Comparison of ENCODE assay signal across 27 cellular contexts in genomic region chr10:29637537-29637936, GRCh38. TPM values are rescaled to one million over a fixed set of nuclear protein-coding genes. Genes with fewer than 3 reads are reported as not detected.
DNase-seq lines count a peak whose midpoint lies in the region; ATAC-seq and TF ChIP-seq lines count a peak whose summit lies in the region.
"Had no signal": no experiment of that assay in that cellular context is flagged by ENCODE, and none has a peak within 500 bp of the region (broad histone marks: within the 10 kb centered on the region; RNA-seq: fewer than 3 reads in every experiment).

No MANE protein-coding gene starts in this region.

- peak overlapping the region; percentile 52 for H3K27ac Mint-ChIP-seq in CD4-positive, alpha-beta T cell
- H3K27ac Mint-ChIP-seq: activated naive CD4-positive, alpha-beta T cell treated with anti-CD3 and anti-CD28 coated beads for 36 hours; IgD-negative memory B cell; T-helper 1 cell treated with Interleukin-12 subunit alpha and Interleukin-12 subunit beta and Interleukin-4 antibody, amounts not matched to agents 30 μg/mL and 1 μg/mL, for 36 hours had no signal

- no peaks in the 10 kb centered on the region for H3K27me3 ChIP-seq in CD4-positive, alpha-beta T cell (ENCODE audit: control insufficient read depth, insufficient read depth, low read length)
- H3K27me3 ChIP-seq in ascending aorta, result no peaks in the 10 kb centered on the region
- no peaks in the 10 kb centered on the region for H3K27me3 ChIP-seq in neutrophil
- H3K27me3 ChIP-seq in tibial artery, result no peaks in the 10 kb centered on the region
- H3K27me3 ChIP-seq: brain microvascular endothelial cell, testis had no signal

- no peak overlapping the region for H3K4me3 Mint-ChIP-seq in CD4-positive, alpha-beta T cell
- H3K4me3 Mint-ChIP-seq: activated naive CD4-positive, alpha-beta T cell treated with anti-CD3 and anti-CD28 coated beads for 36 hours; IgD-negative memory B cell; naive thymus-derived CD8-positive, alpha-beta T cell; T-helper 1 cell treated with Interleukin-12 subunit alpha and Interleukin-12 subunit beta and Interleukin-4 antibody, amounts not matched to agents 30 μg/mL and 1 μg/mL, for 36 hours had no signal

- H3K4me3 ChIP-seq in ascending aorta (no peak overlapping the region), neutrophil (ENCODE audit: low read depth in 1 of 2, low read length in 1 of 2) (no peak overlapping the region), tibial artery (no peak overlapping the region)
- H3K4me3 ChIP-seq: lung, SK-N-MC, testis had no signal

- H3K27me3 Mint-ChIP-seq in CD4-positive, alpha-beta T cell, result no peaks in the 10 kb centered on the region
- H3K27me3 Mint-ChIP-seq: IgD-negative memory B cell; naive thymus-derived CD8-positive, alpha-beta T cell had no signal

- H3K4me1 ChIP-seq in ascending aorta, result peaks cover 10 to 28% of the 10 kb centered on the region in 2 donors
- H3K4me1 ChIP-seq in neutrophil (ENCODE audit: control insufficient read depth in 1 of 2, insufficient read depth in 1 of 2, low read depth in 1 of 2, low read length in 1 of 2), result peaks cover 13 to 14% of the 10 kb centered on the region in 2 experiments
- peaks cover 0 to 48% (median 21%) of the 10 kb centered on the region in 4 donors for H3K4me1 ChIP-seq in tibial artery

- CTCF ChIA-PET in CD4-positive, alpha-beta T cell (lab: Charles Lee), result no interaction called here

- peaks cover 13% of the 10 kb centered on the region for H3K36me3 Mint-ChIP-seq in CD4-positive, alpha-beta T cell (ENCODE audit: low read depth)

- no peak for ATAC-seq in CD4-positive, alpha-beta T cell (ENCODE audit: poor library complexity)
- no peak for ATAC-seq in GM21515 (IDR thresholded peaks at IDR 0.05; ENCODE audit: unreplicated experiment)
- ATAC-seq: naive thymus-derived CD8-positive, alpha-beta T cell had no signal

- peaks cover 0 to 14% of the 10 kb centered on the region in 2 donors for H3K36me3 ChIP-seq in ascending aorta
- peaks cover 21% of the 10 kb centered on the region for H3K36me3 ChIP-seq in neutrophil
- peaks cover 0 to 6% (median 0%) of the 10 kb centered on the region in 3 donors for H3K36me3 ChIP-seq in tibial artery
- H3K36me3 ChIP-seq: brain microvascular endothelial cell had no signal

- H3K9me3 Mint-ChIP-seq in CD4-positive, alpha-beta T cell, result no peaks in the 10 kb centered on the region
- H3K9me3 Mint-ChIP-seq: T-helper 1 cell treated with Interleukin-12 subunit alpha and Interleukin-12 subunit beta and Interleukin-4 antibody, amounts not matched to agents 30 μg/mL and 1 μg/mL, for 36 hours had no signal

- no peak for TF ChIP-seq CTCF in CD4-positive, alpha-beta T cell (IDR thresholded peaks at IDR 0.05)
- TF ChIP-seq CTCF in ascending aorta (IDR thresholded peaks at IDR 0.05), result no peak
- no peak for TF ChIP-seq CTCF in neutrophil (IDR thresholded peaks at IDR 0.05)
- TF ChIP-seq CTCF in tibial artery (IDR thresholded peaks at IDR 0.05), result no peak

- DNase-seq in CD4-positive, alpha-beta T cell, result no peak
- no peak for DNase-seq in ascending aorta (ENCODE audit: low spot score in 2 of 2)
- DNase-seq in tibial artery, result no peak
- no peak for DNase-seq in activated effector memory CD4-positive, alpha-beta T cell treated with Interleukin-2 at 50 U/mL for 16 hours
- DNase-seq in NCI-H1092 treated with DMSO at 0.1 percent for 48 hours (lab: John Stamatoyannopoulos, UW), result no peak
- DNase-seq: activated CD4-positive, alpha-beta T cell treated with anti-CD3 and anti-CD28 coated beads, Interleukin-2, amount 50 U/mL, for 48 hours; activated naive CD4-positive, alpha-beta T cell treated with anti-CD3 and anti-CD28 coated beads for 36 hours; activated T-cell treated with anti-CD3 and anti-CD28 coated beads, Interleukin-2, amount 50 U/mL, for 48 hours; brain microvascular endothelial cell; cerebellar nuclear complex; dermis blood vessel endothelial cell; DND-41; hippocampal formation; naive thymus-derived CD8-positive, alpha-beta T cell; NCI-H1092; NCI-H1694 treated with DMSO at 0.1 percent for 48 hours; NCI-H446 treated with DMSO at 0.1 percent for 48 hours; OCI-M1; stimulated activated CD4-positive, alpha-beta T cell treated with anti-CD3 and anti-CD28 coated beads, Interleukin-1b, Interleukin-23, amount 100 ng/mL, for 48 hours; stimulated activated naive CD4-positive, alpha-beta T cell treated with Interleukin-2 at 50 U/mL for 16 hours; testis had no signal

- POLR2A ChIA-PET in CD4-positive, alpha-beta T cell (lab: Charles Lee), result no interaction called here

- intact Hi-C loops in CD4-positive, alpha-beta T cell (cut with DNase I, micrococcal nuclease), result no loop called here
- intact Hi-C loops in ascending aorta (cut with DNase I) (no loop called here), tibial artery (cut with DNase I; ENCODE audit: low total_unique reads) (loop anchor here (10.0 kb wide), 2 partner anchors 217 to 367 kb away; no protein-coding TSS in a partner anchor)

- no peak overlapping the region for H3K27ac ChIP-seq in CD4-positive, alpha-beta T cell (ENCODE audit: low read depth, low read length)
- peak overlapping the region; percentile 86 to 91 for H3K27ac ChIP-seq in ascending aorta
- H3K27ac ChIP-seq in neutrophil, result peak overlapping the region; percentile 70
- peak overlapping the region; percentile 86 to 87 for H3K27ac ChIP-seq in tibial artery
- H3K27ac ChIP-seq: SK-N-MC, testis had no signal

- H3K9me3 ChIP-seq in CD4-positive, alpha-beta T cell (ENCODE audit: control insufficient read depth, low read length), result no peaks in the 10 kb centered on the region
- H3K9me3 ChIP-seq in ascending aorta (no peaks in the 10 kb centered on the region), neutrophil (no peaks in the 10 kb centered on the region), tibial artery (no peaks in the 10 kb centered on the region)
- H3K9me3 ChIP-seq: testis had no signal

- H3K4me1 Mint-ChIP-seq in CD4-positive, alpha-beta T cell (ENCODE audit: low read depth), result peaks cover 50% of the 10 kb centered on the region

RNA-seq across cellular contexts. Expression of gene SVIL, which starts 2.8 kb away (rescaled TPM):
- 10 to 100 TPM; 38.5 to 40.3 TPM for total RNA-seq in CD4-positive, alpha-beta T cell
- 94.7 TPM for total RNA-seq in ascending aorta
